Comparison of ENCODE assay signal across 18 cellular contexts in genomic region chr2:43513796-43514195, GRCh38.
"Had no signal": no experiment of that assay in that cellular context is flagged by ENCODE, and none has a peak within 500 bp of the region (broad histone marks: within the 10 kb centered on the region; RNA-seq: fewer than 3 reads in every experiment).

No MANE protein-coding gene starts in this region.

- DNase-seq: activated B cell treated with CpG ODN at 0.5 μM for 24 hours; activated CD4-positive, alpha-beta T cell treated with anti-CD3 and anti-CD28 coated beads for 48 hours; activated CD8-positive, alpha-beta memory T cell treated with anti-CD3 and anti-CD28 coated beads, Interleukin-2, amount 50 U/mL, for 4 hours; activated CD8-positive, alpha-beta T cell treated with anti-CD3 and anti-CD28 coated beads, Interleukin-2, amount 10 ng/mL, durations not matched to agents 7 days and 5 days; activated effector memory CD4-positive, alpha-beta T cell treated with anti-CD3 and anti-CD28 coated beads, Interleukin-2, amount 50 U/mL, for 16 hours; activated T-cell treated with anti-CD3 and anti-CD28 coated beads, Interleukin-2, amount 50 U/mL, for 48 hours; central memory CD4-positive, alpha-beta T cell; head of caudate nucleus; left colon; midbrain; stimulated activated naive CD8-positive, alpha-beta T cell treated with anti-CD3 and anti-CD28 coated beads, Interleukin-15, amount 100 ng/mL, for 72 hours; SW 1271 had no signal

- H3K27ac Mint-ChIP-seq: activated B cell treated with CpG ODN at 0.5 μM for 24 hours; activated CD8-positive, alpha-beta T cell treated with anti-CD3 and anti-CD28 coated beads, Interleukin-2, amount 10 ng/mL, durations not matched to agents 7 days and 5 days; activated naive CD4-positive, alpha-beta T cell treated with anti-CD3 and anti-CD28 coated beads, Interleukin-2, amount 50 U/mL, for 24 hours; stimulated activated naive CD8-positive, alpha-beta T cell treated with anti-CD3 and anti-CD28 coated beads, Interleukin-15, amount 100 ng/mL, for 72 hours had no signal

- H3K27ac ChIP-seq: adrenal gland, parathyroid adenoma had no signal

- H3K9me3 Mint-ChIP-seq: activated B cell treated with CpG ODN at 0.5 μM for 24 hours; activated naive CD4-positive, alpha-beta T cell treated with anti-CD3 and anti-CD28 coated beads, Interleukin-2, amount 50 U/mL, for 24 hours had no signal

- H3K27me3 ChIP-seq: adrenal gland had no signal

- H3K36me3 ChIP-seq: adrenal gland had no signal

- H3K9me3 ChIP-seq: adrenal gland had no signal

- H3K27me3 Mint-ChIP-seq: activated B cell treated with CpG ODN at 0.5 μM for 24 hours; activated naive CD4-positive, alpha-beta T cell treated with anti-CD3 and anti-CD28 coated beads, Interleukin-2, amount 50 U/mL, for 24 hours; stimulated activated naive CD8-positive, alpha-beta T cell treated with anti-CD3 and anti-CD28 coated beads, Interleukin-15, amount 100 ng/mL, for 72 hours had no signal

- ATAC-seq: activated CD8-positive, alpha-beta T cell treated with anti-CD3 and anti-CD28 coated beads, Interleukin-2, amount 10 ng/mL, durations not matched to agents 7 days and 5 days; esophagus mucosa; left colon; stimulated activated naive CD8-positive, alpha-beta T cell treated with anti-CD3 and anti-CD28 coated beads, Interleukin-15, amount 100 ng/mL, for 72 hours had no signal

- H3K4me3 Mint-ChIP-seq: activated B cell treated with CpG ODN at 0.5 μM for 24 hours; activated CD8-positive, alpha-beta T cell treated with anti-CD3 and anti-CD28 coated beads, Interleukin-2, amount 10 ng/mL, durations not matched to agents 7 days and 5 days; activated naive CD4-positive, alpha-beta T cell treated with anti-CD3 and anti-CD28 coated beads, Interleukin-2, amount 50 U/mL, for 24 hours; stimulated activated naive CD8-positive, alpha-beta T cell treated with anti-CD3 and anti-CD28 coated beads, Interleukin-15, amount 100 ng/mL, for 72 hours had no signal

- H3K4me3 ChIP-seq: adrenal gland, coronary artery, smooth muscle cell had no signal
